15 cellular contexts compared by ENCODE assay signal in the genomic region with DNA sequence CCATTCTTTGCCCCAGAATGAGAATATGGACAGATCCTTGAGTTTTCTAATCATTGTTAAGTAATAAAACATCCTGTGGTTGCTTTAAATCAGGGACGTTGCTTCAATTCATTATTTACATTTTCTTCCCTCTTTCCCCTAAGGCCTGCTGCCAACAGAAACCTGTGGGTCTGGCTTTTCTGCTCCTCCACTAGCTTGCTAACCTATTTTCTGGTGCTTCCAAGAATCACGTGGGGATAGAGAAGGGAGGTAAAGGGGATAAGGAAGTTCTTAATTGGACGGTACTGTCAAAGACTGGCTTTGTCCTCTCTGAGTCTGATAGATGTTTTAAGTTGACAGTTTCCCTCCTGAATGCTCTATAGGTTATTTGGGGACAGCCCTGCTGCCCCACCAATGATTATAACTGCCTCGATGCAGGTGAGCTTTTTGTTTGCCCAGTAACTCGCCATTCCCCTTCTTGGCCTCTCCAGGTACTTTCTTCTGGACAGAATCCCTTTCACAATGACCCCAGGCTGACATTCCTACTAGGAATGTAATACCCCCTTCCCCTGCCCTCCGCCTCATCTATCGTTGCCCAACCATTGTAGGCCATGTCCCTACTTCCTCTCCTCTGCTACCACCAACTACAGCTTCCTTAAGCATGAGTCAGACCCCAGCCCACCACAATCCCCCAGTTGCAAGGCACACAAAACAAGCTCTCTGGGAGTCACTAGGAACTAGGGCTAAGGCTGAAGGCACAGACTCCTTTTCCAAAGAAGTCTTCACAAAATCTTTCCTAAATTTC. TPM values are rescaled to one million over a fixed set of nuclear protein-coding genes. Genes with fewer than 3 reads are reported as not detected.
DNase-seq lines count a peak whose midpoint lies in the region; ATAC-seq and TF ChIP-seq lines count a peak whose summit lies in the region.
"Had no signal": no experiment of that assay in that cellular context is flagged by ENCODE, and none has a peak within 500 bp of the region (broad histone marks: within the 10 kb centered on the region; RNA-seq: fewer than 3 reads in every experiment).

No MANE protein-coding gene starts in this region.

- no peaks in the 10 kb centered on the region for H3K36me3 Mint-ChIP-seq in stimulated activated memory B cell treated with anti-CD40 and anti-IgM and Interleukin-4, amounts not matched to agents 10 μg/mL and 1 μg/mL and 100 μg/mL, for 72 hours
- H3K36me3 Mint-ChIP-seq: activated naive CD4-positive, alpha-beta T cell treated with anti-CD3 and anti-CD28 coated beads, Interleukin-2, amount 10 ng/mL, durations not matched to agents 7 days and 5 days; IgD-negative memory B cell had no signal

- H3K4me1 ChIP-seq in PC-3 (ENCODE audit: insufficient read depth, low read length): peaks cover 27% of the 10 kb centered on the region
- H3K4me1 ChIP-seq in mucosa of descending colon (ENCODE audit: low read depth): peaks cover 9% of the 10 kb centered on the region

- H3K79me2 ChIP-seq in PC-3 (ENCODE audit: low read length): no peaks in the 10 kb centered on the region

- peaks cover 20% of the 10 kb centered on the region for H3K4me1 Mint-ChIP-seq in stimulated activated memory B cell treated with anti-CD40 and anti-IgM and Interleukin-4, amounts not matched to agents 10 μg/mL and 1 μg/mL and 100 μg/mL, for 72 hours
- H3K4me1 Mint-ChIP-seq: activated naive CD4-positive, alpha-beta T cell treated with anti-CD3 and anti-CD28 coated beads, Interleukin-2, amount 10 ng/mL, durations not matched to agents 7 days and 5 days had no signal

- CTCF ChIA-PET in PC-3 (lab: Charles Lee): interaction anchor here (0.7 kb wide), 1 partner anchor 9 kb away, joined by 3 read pairs; no protein-coding TSS in a partner anchor

- TF ChIP-seq CTCF in PC-3 (conservative IDR thresholded peaks at IDR 0.05; ENCODE audit: low read depth, low read length): no peak
- no peak for TF ChIP-seq CTCF in mucosa of descending colon (IDR thresholded peaks at IDR 0.05)

- peak overlapping the region; percentile 60 for H2AFZ ChIP-seq in PC-3 (ENCODE audit: low read length)

- H3K27ac Mint-ChIP-seq in stimulated activated memory B cell treated with anti-CD40 and anti-IgM and Interleukin-4, amounts not matched to agents 10 μg/mL and 1 μg/mL and 100 μg/mL, for 72 hours: no peak overlapping the region
- H3K27ac Mint-ChIP-seq: activated naive CD4-positive, alpha-beta T cell treated with anti-CD3 and anti-CD28 coated beads, Interleukin-2, amount 10 ng/mL, durations not matched to agents 7 days and 5 days; IgD-negative memory B cell had no signal

- DNase-seq in EH (ENCODE audit: low read depth) (peak; percentile 52), PC-3 (peak; percentile 95), caudate nucleus (lab: John Stamatoyannopoulos, UW) (no peak), mucosa of descending colon (no peak), DMS53 treated with DMSO at 0.1 percent for 48 hours (lab: John Stamatoyannopoulos, UW; ENCODE audit: unreplicated experiment) (no peak), cerebellar cortex (ENCODE audit: low spot score) (no peak)
- DNase-seq: activated CD4-positive, alpha-beta T cell treated with anti-CD3 and anti-CD28 coated beads, Interleukin-2, amount 50 U/mL, for 4 hours; activated naive CD4-positive, alpha-beta T cell treated with anti-CD3 and anti-CD28 coated beads, Interleukin-2, amount 10 ng/mL, durations not matched to agents 7 days and 5 days; effector CD8-positive, alpha-beta T cell; NCI-H226; stimulated activated CD4-positive, alpha-beta T cell treated with anti-CD3 and anti-CD28 coated beads, Interleukin-12 subunit alpha, Interleukin-12 subunit beta, amount 100 ng/mL, for 4 hours; stimulated activated CD8-positive, alpha-beta memory T cell treated with anti-CD3 and anti-CD28 coated beads, Interleukin-4, amount 100 ng/mL, for 48 hours had no signal

- intact Hi-C loops in PC-3 (cut with micrococcal nuclease): loop anchor here (5.0 kb wide), 1 partner anchor 46 kb away; no protein-coding TSS in a partner anchor
- intact Hi-C loops in mucosa of descending colon (cut with DNase I, micrococcal nuclease): no loop called here

- no peaks in the 10 kb centered on the region for H4K20me1 ChIP-seq in PC-3 (ENCODE audit: low read length)

- H3K9me3 Mint-ChIP-seq in stimulated activated memory B cell treated with anti-CD40 and anti-IgM and Interleukin-4, amounts not matched to agents 10 μg/mL and 1 μg/mL and 100 μg/mL, for 72 hours: peaks cover 2% of the 10 kb centered on the region
- H3K9me3 Mint-ChIP-seq: activated naive CD4-positive, alpha-beta T cell treated with anti-CD3 and anti-CD28 coated beads, Interleukin-2, amount 10 ng/mL, durations not matched to agents 7 days and 5 days; IgD-negative memory B cell had no signal

- no peak overlapping the region for H3K4me3 Mint-ChIP-seq in stimulated activated memory B cell treated with anti-CD40 and anti-IgM and Interleukin-4, amounts not matched to agents 10 μg/mL and 1 μg/mL and 100 μg/mL, for 72 hours
- H3K4me3 Mint-ChIP-seq: activated naive CD4-positive, alpha-beta T cell treated with anti-CD3 and anti-CD28 coated beads, Interleukin-2, amount 10 ng/mL, durations not matched to agents 7 days and 5 days; IgD-negative memory B cell had no signal

- H3K36me3 ChIP-seq in PC-3 (ENCODE audit: low read depth, low read length) (no peaks in the 10 kb centered on the region), mucosa of descending colon (ENCODE audit: low read depth) (no peaks in the 10 kb centered on the region)

- H3K4me3 ChIP-seq in PC-3 (ENCODE audit: low read length) (peak overlapping the region; percentile 5; the same call in 1 of the 2 replicates), mucosa of descending colon (no peak overlapping the region)

- peaks cover 9% of the 10 kb centered on the region for H3K27me3 Mint-ChIP-seq in stimulated activated memory B cell treated with anti-CD40 and anti-IgM and Interleukin-4, amounts not matched to agents 10 μg/mL and 1 μg/mL and 100 μg/mL, for 72 hours

- no peaks in the 10 kb centered on the region for H3K27me3 ChIP-seq in PC-3 (ENCODE audit: low read length)

- ATAC-seq in PC-3: peak; percentile 77
- ATAC-seq in mucosa of descending colon: peak; percentile 37
- no peak for ATAC-seq in stimulated activated memory B cell treated with anti-CD40 and anti-IgM and Interleukin-4, amounts not matched to agents 10 μg/mL and 1 μg/mL and 100 μg/mL, for 72 hours
- no peak for ATAC-seq in HG02970 (IDR thresholded peaks at IDR 0.05; ENCODE audit: low FRiP score, unreplicated experiment)

- H3F3A ChIP-seq in PC-3 (ENCODE audit: low read length, unreplicated experiment): no peaks in the 10 kb centered on the region

- H3K4me2 ChIP-seq in PC-3 (ENCODE audit: low read length): peak overlapping the region; percentile 67

- H3K27ac ChIP-seq in PC-3 (ENCODE audit: low read length): peak overlapping the region; percentile 80
- H3K27ac ChIP-seq in caudate nucleus (ENCODE audit: low read depth, low read length): peak overlapping the region; percentile 94

- BruUV-seq in PC-3 (replicated peaks; lab: Mats Ljungman, UMichigan): no TSS peak

- POLR2A ChIA-PET in PC-3 (lab: Charles Lee; ENCODE audit: unreplicated experiment): no interaction called here

- no peaks in the 10 kb centered on the region for H3K9me2 ChIP-seq in PC-3 (replicated peaks; ENCODE audit: low read length)

- H3K9me3 ChIP-seq in PC-3 (ENCODE audit: low read length): no peaks in the 10 kb centered on the region
- H3K9me3 ChIP-seq in mucosa of descending colon: no peaks in the 10 kb centered on the region

- H3K9ac ChIP-seq in PC-3 (ENCODE audit: low read length): peak overlapping the region; percentile 20; the same call in 1 of the 2 replicates

RNA-seq across cellular contexts. Expression of gene CPEB4, which starts 19.9 kb away (rescaled TPM):
- total RNA-seq in PC-3 (2014; rRNA removed) (26.2 and 37.0 TPM in 2 replicates), mucosa of descending colon (10 to 100 TPM; 31.8 to 51.3 (median 32.1) TPM)

Comparison
In these comparisons a context has a peak if more than half of its experiments do, and no peak if none do; other contexts are left out.
1. DNase-seq: peak in EH (single experiment) and PC-3 (single experiment); none in caudate nucleus (0 of 61), mucosa of descending colon (0 of 3), DMS53 treated with DMSO at 0.1 percent for 48 hours (single experiment) and cerebellar cortex (single experiment).
2. ATAC-seq: peak in PC-3 (single experiment) and mucosa of descending colon (single experiment); none in stimulated activated memory B cell treated with anti-CD40 and anti-IgM and Interleukin-4, amounts not matched to agents 10 μg/mL and 1 μg/mL and 100 μg/mL, for 72 hours (single experiment) and HG02970 (single experiment).